Comparison of ENCODE assay signal across 14 cellular contexts in the genomic region with DNA sequence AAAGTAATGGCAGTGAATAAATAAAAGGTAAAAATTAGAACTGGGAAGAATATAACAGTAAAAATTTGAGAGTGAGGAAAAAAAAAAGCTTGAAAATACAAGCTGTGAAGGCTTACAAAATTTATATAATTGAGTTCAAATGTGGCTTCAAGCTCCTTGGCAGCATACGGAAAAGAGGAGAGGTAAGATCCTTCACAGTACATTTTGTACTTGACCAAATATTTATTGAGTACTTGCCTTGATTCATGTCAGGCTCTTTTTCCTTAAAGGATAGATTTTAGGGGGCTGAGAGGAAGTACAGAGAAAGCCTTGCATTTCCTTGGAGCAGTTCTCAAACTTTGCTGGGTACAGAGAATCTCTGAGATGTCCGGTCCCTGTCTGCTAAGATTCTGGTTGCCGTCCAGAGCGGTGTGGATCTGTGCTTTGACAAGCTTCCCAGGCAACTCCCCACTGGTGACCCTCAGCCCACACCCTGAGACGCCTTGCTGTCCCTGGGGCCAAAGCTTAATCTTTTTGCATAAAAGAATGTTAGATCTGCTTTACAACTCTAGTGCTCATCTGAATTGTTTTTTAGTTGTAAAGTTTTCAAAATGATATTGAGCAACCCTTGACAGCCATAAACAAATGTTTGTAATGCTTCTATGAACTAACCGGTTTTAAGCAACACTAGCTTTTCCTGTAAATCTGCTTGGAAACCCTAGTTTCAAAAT.
DNase-seq lines count a peak whose midpoint lies in the region; ATAC-seq and TF ChIP-seq lines count a peak whose summit lies in the region.
"Had no signal": no experiment of that assay in that cellular context is flagged by ENCODE, and none has a peak within 500 bp of the region (broad histone marks: within the 10 kb centered on the region; RNA-seq: fewer than 3 reads in every experiment).

No MANE protein-coding gene starts in this region.

- peaks cover 13% of the 10 kb centered on the region for H3K4me1 Mint-ChIP-seq in activated CD4-positive, alpha-beta memory T cell treated with anti-CD3 and anti-CD28 coated beads, Interleukin-2, amount 10 ng/mL, durations not matched to agents 7 days and 5 days
- H3K4me1 Mint-ChIP-seq in stimulated activated naive CD8-positive, alpha-beta T cell treated with anti-CD3 and anti-CD28 coated beads, Interleukin-15, amount 100 ng/mL, for 72 hours = peaks cover 49% of the 10 kb centered on the region
- H3K4me1 Mint-ChIP-seq: activated B cell treated with CpG ODN at 0.5 μM for 24 hours had no signal

- ATAC-seq in Right ventricle myocardium inferior (peak; percentile 77), aorta (ENCODE audit: low FRiP score) (peak; percentile 70)
- no peak for ATAC-seq in stimulated activated naive CD8-positive, alpha-beta T cell treated with anti-CD3 and anti-CD28 coated beads, Interleukin-15, amount 100 ng/mL, for 72 hours

- H3K27ac ChIP-seq in right atrium auricular region (peak overlapping the region; percentile 20 to 36), rectal smooth muscle tissue (ENCODE audit: low read depth, low read length) (peak overlapping the region; percentile 74), aorta (ENCODE audit: low read depth in 1 of 2, low read length in 2 of 2) (no peak overlapping the region)

- DNase-seq in Right ventricle myocardium inferior (ENCODE audit: missing footprints) = peak; percentile 71
- no peak for DNase-seq in cardiac septum (ENCODE audit: low spot score)
- no peak for DNase-seq in right atrium auricular region (ENCODE audit: low spot score)
- no peak for DNase-seq in aorta
- no peak for DNase-seq in midbrain (lab: John Stamatoyannopoulos, UW)
- no peak for DNase-seq in activated CD4-positive, alpha-beta memory T cell treated with anti-CD3 and anti-CD28 coated beads, Interleukin-2, amount 10 ng/mL, durations not matched to agents 7 days and 5 days
- no peak for DNase-seq in stimulated activated naive CD8-positive, alpha-beta T cell treated with anti-CD3 and anti-CD28 coated beads, Interleukin-15, amount 100 ng/mL, for 72 hours
- DNase-seq: activated B cell treated with CpG ODN at 0.5 μM for 24 hours; GDM1; MV-4-11; NCI-H345; posterior cingulate gyrus; stimulated activated CD4-positive, alpha-beta T cell treated with anti-CD3 and anti-CD28 coated beads, Interleukin-4, amount 100 ng/mL, for 4 hours had no signal

- no peaks in the 10 kb centered on the region for H3K36me3 ChIP-seq in right atrium auricular region
- no peaks in the 10 kb centered on the region for H3K36me3 ChIP-seq in rectal smooth muscle tissue (ENCODE audit: control insufficient read depth, insufficient read depth, low read length)
- peaks cover 0 to 4% of the 10 kb centered on the region in 2 donors for H3K36me3 ChIP-seq in aorta (ENCODE audit: control insufficient read depth in 1 of 2, insufficient read depth in 2 of 2, low read length in 1 of 2)

- CTCF ChIA-PET in activated CD4-positive, alpha-beta memory T cell treated with anti-CD3 and anti-CD28 coated beads, Interleukin-2, amount 10 ng/mL, durations not matched to agents 7 days and 5 days (lab: Charles Lee) = interaction anchor here (1.6 kb wide), 1 partner anchor 25 kb away, joined by 3 read pairs; no protein-coding TSS in a partner anchor

- H3K27ac Mint-ChIP-seq in activated CD4-positive, alpha-beta memory T cell treated with anti-CD3 and anti-CD28 coated beads, Interleukin-2, amount 10 ng/mL, durations not matched to agents 7 days and 5 days = no peak overlapping the region
- H3K27ac Mint-ChIP-seq in stimulated activated naive CD8-positive, alpha-beta T cell treated with anti-CD3 and anti-CD28 coated beads, Interleukin-15, amount 100 ng/mL, for 72 hours = no peak overlapping the region
- H3K27ac Mint-ChIP-seq: activated B cell treated with CpG ODN at 0.5 μM for 24 hours had no signal

- intact Hi-C loops in Right ventricle myocardium inferior (cut with DNase I) = no loop called here
- intact Hi-C loops in cardiac septum (cut with DNase I) = no loop called here
- intact Hi-C loops in aorta (cut with DNase I) = loop anchor here in 1 of 2 donors (5.0 kb wide), 1 partner anchor 63 kb away; the partner anchor contains the start of gene DHRS12

- no peaks in the 10 kb centered on the region for H3K9me3 Mint-ChIP-seq in activated CD4-positive, alpha-beta memory T cell treated with anti-CD3 and anti-CD28 coated beads, Interleukin-2, amount 10 ng/mL, durations not matched to agents 7 days and 5 days
- H3K9me3 Mint-ChIP-seq in stimulated activated naive CD8-positive, alpha-beta T cell treated with anti-CD3 and anti-CD28 coated beads, Interleukin-15, amount 100 ng/mL, for 72 hours = no peaks in the 10 kb centered on the region
- H3K9me3 Mint-ChIP-seq: activated B cell treated with CpG ODN at 0.5 μM for 24 hours had no signal

- H3K4me1 ChIP-seq in right atrium auricular region (peaks cover 0 to 5% of the 10 kb centered on the region in 2 donors), rectal smooth muscle tissue (ENCODE audit: control insufficient read depth, insufficient read depth, low read length) (peaks cover 18% of the 10 kb centered on the region), aorta (ENCODE audit: control insufficient read depth in 1 of 2, insufficient read depth in 2 of 2, low read length in 2 of 2) (no peaks in the 10 kb centered on the region)

- no peaks in the 10 kb centered on the region for H3K9me3 ChIP-seq in right atrium auricular region
- no peaks in the 10 kb centered on the region for H3K9me3 ChIP-seq in aorta (ENCODE audit: control insufficient read depth, low read length)

- no peak overlapping the region for H3K4me3 Mint-ChIP-seq in activated CD4-positive, alpha-beta memory T cell treated with anti-CD3 and anti-CD28 coated beads, Interleukin-2, amount 10 ng/mL, durations not matched to agents 7 days and 5 days
- H3K4me3 Mint-ChIP-seq in stimulated activated naive CD8-positive, alpha-beta T cell treated with anti-CD3 and anti-CD28 coated beads, Interleukin-15, amount 100 ng/mL, for 72 hours = no peak overlapping the region
- H3K4me3 Mint-ChIP-seq: activated B cell treated with CpG ODN at 0.5 μM for 24 hours had no signal

- no peaks in the 10 kb centered on the region for H3K27me3 Mint-ChIP-seq in activated CD4-positive, alpha-beta memory T cell treated with anti-CD3 and anti-CD28 coated beads, Interleukin-2, amount 10 ng/mL, durations not matched to agents 7 days and 5 days
- no peaks in the 10 kb centered on the region for H3K27me3 Mint-ChIP-seq in stimulated activated naive CD8-positive, alpha-beta T cell treated with anti-CD3 and anti-CD28 coated beads, Interleukin-15, amount 100 ng/mL, for 72 hours
- H3K27me3 Mint-ChIP-seq: activated B cell treated with CpG ODN at 0.5 μM for 24 hours had no signal

- peaks cover 48% of the 10 kb centered on the region for H3K36me3 Mint-ChIP-seq in activated CD4-positive, alpha-beta memory T cell treated with anti-CD3 and anti-CD28 coated beads, Interleukin-2, amount 10 ng/mL, durations not matched to agents 7 days and 5 days (ENCODE audit: low read depth)

- H3K9ac ChIP-seq in rectal smooth muscle tissue (ENCODE audit: low read length) = no peak overlapping the region

- H3K4me3 ChIP-seq in right atrium auricular region (no peak overlapping the region), rectal smooth muscle tissue (ENCODE audit: low read length) (no peak overlapping the region), aorta (ENCODE audit: low read length in 2 of 2) (no peak overlapping the region)

- no peaks in the 10 kb centered on the region for H3K27me3 ChIP-seq in right atrium auricular region
- no peaks in the 10 kb centered on the region for H3K27me3 ChIP-seq in rectal smooth muscle tissue (ENCODE audit: control insufficient read depth, insufficient read depth, low read length)
- no peaks in the 10 kb centered on the region for H3K27me3 ChIP-seq in aorta (ENCODE audit: control insufficient read depth in 1 of 2, insufficient read depth in 2 of 2, low read length in 1 of 2)

- TF ChIP-seq CTCF in right atrium auricular region (IDR thresholded peaks at IDR 0.05) = no peak

- 75 to 78% methylated on average over 6 of the region's 6 CpGs for WGBS in aorta, 2 donors

- POLR2A ChIA-PET in activated CD4-positive, alpha-beta memory T cell treated with anti-CD3 and anti-CD28 coated beads, Interleukin-2, amount 10 ng/mL, durations not matched to agents 7 days and 5 days (lab: Charles Lee) = interaction anchor here (0.7 kb wide), 1 partner anchor 43 kb away, joined by 3 read pairs; no protein-coding TSS in a partner anchor

Comparison
In these comparisons a context has a peak if more than half of its experiments do, and no peak if none do; other contexts are left out.
1. H3K27ac ChIP-seq: peak in right atrium auricular region (2 of 2) and rectal smooth muscle tissue (single experiment); none in aorta (0 of 2).